Comparison of ENCODE assay signal across 8 cellular contexts in the genomic region with DNA sequence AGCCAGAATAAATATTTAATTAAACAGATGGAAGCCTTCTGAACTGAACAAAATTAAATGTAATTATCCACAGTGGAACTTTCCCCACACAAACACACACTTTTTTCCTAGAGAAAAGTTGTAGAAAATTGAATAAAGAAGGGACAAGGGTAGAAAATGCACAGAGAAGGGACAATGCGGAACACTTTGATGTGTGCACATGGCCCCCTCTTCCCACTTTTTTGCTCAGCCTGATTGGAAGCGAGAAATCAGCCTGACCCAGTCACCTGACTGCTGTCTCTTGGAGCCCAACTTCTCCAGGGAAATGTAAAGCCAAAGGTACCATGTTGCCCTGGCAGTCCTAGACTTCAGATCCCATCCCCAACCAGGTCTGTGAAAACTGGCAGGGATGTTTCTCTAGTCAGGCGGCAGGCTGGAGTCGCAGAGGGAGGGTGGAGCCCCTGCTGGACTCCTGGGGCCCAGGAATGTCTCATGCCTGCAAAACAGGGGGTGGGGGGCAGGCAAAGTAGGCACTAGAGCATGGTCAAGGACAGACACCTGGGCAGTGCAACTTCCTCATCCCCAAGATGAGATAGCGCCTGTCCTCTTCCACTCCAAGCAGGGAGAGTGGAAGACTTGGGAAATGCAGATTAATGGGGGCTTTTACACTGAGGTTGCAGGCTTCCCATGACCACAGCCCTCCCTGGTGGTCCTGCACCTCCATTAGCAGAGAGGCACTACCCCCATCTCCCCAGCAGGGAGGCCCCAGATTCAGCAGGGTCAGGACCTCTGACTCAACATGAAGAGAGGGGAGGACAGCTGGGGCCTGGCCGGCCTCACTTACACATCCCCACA. TPM values are rescaled to one million over a fixed set of nuclear protein-coding genes. Genes with fewer than 3 reads are reported as not detected.
DNase-seq lines count a peak whose midpoint lies in the region; ATAC-seq, FAIRE-seq and TF ChIP-seq lines count a peak whose summit lies in the region.

No MANE protein-coding gene starts in this region.

- peaks cover 36 to 39% of the 10 kb centered on the region in 2 donors for H3K4me1 ChIP-seq in mucosa of rectum (ENCODE audit: control insufficient read depth in 2 of 2, insufficient read depth in 2 of 2, low read length in 2 of 2)

- no peaks in the 10 kb centered on the region for H3K27me3 Mint-ChIP-seq in central memory CD8-positive, alpha-beta T cell

- peaks cover 21% of the 10 kb centered on the region for H3K36me3 Mint-ChIP-seq in central memory CD8-positive, alpha-beta T cell (ENCODE audit: insufficient read depth)

- peak overlapping the region; percentile 87 for H3K4me3 Mint-ChIP-seq in central memory CD8-positive, alpha-beta T cell

- peaks cover 63% of the 10 kb centered on the region for H3K4me1 Mint-ChIP-seq in central memory CD8-positive, alpha-beta T cell

- DNase-seq in AG10803 (ENCODE audit: low read depth) = no peak
- DNase-seq in central memory CD8-positive, alpha-beta T cell (ENCODE audit: low spot score in 2 of 2) = no peak
- no peak for DNase-seq in frontal cortex (ENCODE audit: low spot score in 2 of 2)
- DNase-seq in GM19238 (ENCODE audit: insufficient read length, low spot score) = no peak
- DNase-seq in stimulated activated CD4-positive, alpha-beta T cell treated with anti-CD3 and anti-CD28 coated beads, Interleukin-12 subunit alpha, Interleukin-12 subunit beta, amount 100 ng/mL, for 4 hours = no peak

- H3K27ac Mint-ChIP-seq in central memory CD8-positive, alpha-beta T cell (ENCODE audit: low read depth) = peak overlapping the region; percentile 88

- H3K9ac ChIP-seq in mucosa of rectum (ENCODE audit: low read depth in 1 of 2, low read length in 2 of 2) = peak overlapping the region in 1 of 2 donors; percentile 37

- H3K27me3 ChIP-seq in mucosa of rectum (ENCODE audit: control insufficient read depth in 2 of 2, insufficient read depth in 2 of 2, low read length in 2 of 2) = no peaks in the 10 kb centered on the region

- H3K9me3 ChIP-seq in KOPT-K1 (ENCODE audit: insufficient read depth, low read length, poor library complexity, severe bottlenecking) = no peaks in the 10 kb centered on the region
- no peaks in the 10 kb centered on the region for H3K9me3 ChIP-seq in mucosa of rectum (ENCODE audit: control insufficient read depth in 2 of 2, low read length in 2 of 2)

- FAIRE-seq in frontal cortex (lab: Jason Lieb, UNC) = no peak

- H3K9me3 Mint-ChIP-seq in central memory CD8-positive, alpha-beta T cell = no peaks in the 10 kb centered on the region

- peak; percentile 3 for TF ChIP-seq CTCF in AG10803 (conservative IDR thresholded peaks at IDR 0.05; ENCODE audit: low read length)

- H3K27ac ChIP-seq in KOPT-K1 (ENCODE audit: low read depth, low read length, poor library complexity, severe bottlenecking) (peak overlapping the region; percentile 94), mucosa of rectum (ENCODE audit: low read depth in 2 of 2, low read length in 2 of 2) (peak overlapping the region; percentile 58 to 61)

- H3K36me3 ChIP-seq in KOPT-K1 (ENCODE audit: insufficient read depth, low read length) (peaks cover 49% of the 10 kb centered on the region), mucosa of rectum (ENCODE audit: control insufficient read depth in 2 of 2, insufficient read depth in 2 of 2, low read length in 2 of 2) (peaks cover 21 to 22% of the 10 kb centered on the region in 2 donors)

- no peak for ATAC-seq in central memory CD8-positive, alpha-beta T cell (replicated peaks; ENCODE audit: extremely low read depth, poor library complexity, severe bottlenecking)
- ATAC-seq in GM18511 (IDR thresholded peaks at IDR 0.05; ENCODE audit: unreplicated experiment) = no peak

- H3K4me3 ChIP-seq in AG10803 (ENCODE audit: low read length) (peak overlapping the region; percentile 86), mucosa of rectum (ENCODE audit: low read length in 2 of 2) (peak overlapping the region; percentile 38 to 88)

RNA-seq across cellular contexts. Expression of a gene that starts 2.8 kb away (rescaled TPM):
- total RNA-seq in frontal cortex = 30.2 TPM

RNA-seq across cellular contexts. Expression of a gene that starts 10.3 kb away (rescaled TPM):
- total RNA-seq in frontal cortex = under 0.01 TPM

RNA-seq across cellular contexts. Expression of a gene that starts 34.9 kb away (rescaled TPM):
- total RNA-seq in frontal cortex = 12.2 TPM

RNA-seq across cellular contexts. Expression of a gene that starts 36.4 kb away (rescaled TPM):
- 20.4 TPM for total RNA-seq in frontal cortex

RNA-seq across cellular contexts. Expression of a gene that starts 45.6 kb away (rescaled TPM):
- 62.8 TPM for total RNA-seq in frontal cortex
